Comparison of ENCODE assay signal across 1 cellular context in the genomic region with DNA sequence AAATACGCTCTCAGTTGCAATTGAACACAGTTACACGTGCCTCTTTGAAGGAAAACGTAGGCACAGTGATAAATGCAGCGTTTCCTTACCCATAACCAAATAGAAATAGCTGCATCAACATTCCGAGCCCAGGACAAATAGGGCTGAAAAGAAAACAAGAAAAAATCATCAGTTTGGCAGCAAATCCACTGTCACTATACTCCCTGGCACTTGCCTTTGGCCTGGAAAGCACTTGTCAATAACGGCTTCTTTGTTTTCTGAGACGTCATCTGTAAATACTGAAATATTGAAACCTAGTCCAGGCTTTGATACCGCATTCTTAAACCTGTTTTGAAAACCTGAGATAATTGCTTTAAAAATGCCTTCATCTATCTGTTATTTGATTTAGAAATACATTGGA.
TF ChIP-seq lines count a peak whose summit lies in the region.

No MANE protein-coding gene starts in this region.

TF ChIP-seq in liver, 16 proteins besides CTCF, POLR2A, EP300 and RAD21:
- TF ChIP-seq, protein P1, sequence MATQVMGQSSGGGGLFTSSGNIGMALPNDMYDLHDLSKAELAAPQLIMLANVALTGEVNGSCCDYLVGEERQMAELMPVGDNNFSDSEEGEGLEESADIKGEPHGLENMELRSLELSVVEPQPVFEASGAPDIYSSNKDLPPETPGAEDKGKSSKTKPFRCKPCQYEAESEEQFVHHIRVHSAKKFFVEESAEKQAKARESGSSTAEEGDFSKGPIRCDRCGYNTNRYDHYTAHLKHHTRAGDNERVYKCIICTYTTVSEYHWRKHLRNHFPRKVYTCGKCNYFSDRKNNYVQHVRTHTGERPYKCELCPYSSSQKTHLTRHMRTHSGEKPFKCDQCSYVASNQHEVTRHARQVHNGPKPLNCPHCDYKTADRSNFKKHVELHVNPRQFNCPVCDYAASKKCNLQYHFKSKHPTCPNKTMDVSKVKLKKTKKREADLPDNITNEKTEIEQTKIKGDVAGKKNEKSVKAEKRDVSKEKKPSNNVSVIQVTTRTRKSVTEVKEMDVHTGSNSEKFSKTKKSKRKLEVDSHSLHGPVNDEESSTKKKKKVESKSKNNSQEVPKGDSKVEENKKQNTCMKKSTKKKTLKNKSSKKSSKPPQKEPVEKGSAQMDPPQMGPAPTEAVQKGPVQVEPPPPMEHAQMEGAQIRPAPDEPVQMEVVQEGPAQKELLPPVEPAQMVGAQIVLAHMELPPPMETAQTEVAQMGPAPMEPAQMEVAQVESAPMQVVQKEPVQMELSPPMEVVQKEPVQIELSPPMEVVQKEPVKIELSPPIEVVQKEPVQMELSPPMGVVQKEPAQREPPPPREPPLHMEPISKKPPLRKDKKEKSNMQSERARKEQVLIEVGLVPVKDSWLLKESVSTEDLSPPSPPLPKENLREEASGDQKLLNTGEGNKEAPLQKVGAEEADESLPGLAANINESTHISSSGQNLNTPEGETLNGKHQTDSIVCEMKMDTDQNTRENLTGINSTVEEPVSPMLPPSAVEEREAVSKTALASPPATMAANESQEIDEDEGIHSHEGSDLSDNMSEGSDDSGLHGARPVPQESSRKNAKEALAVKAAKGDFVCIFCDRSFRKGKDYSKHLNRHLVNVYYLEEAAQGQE (IDR thresholded peaks at IDR 0.05): peak; percentile 62
- TF ChIP-seq FOXA1 (IDR thresholded peaks at IDR 0.05) (peak; percentile 94), HNF4A (conservative IDR thresholded peaks at IDR 0.05) (peak; percentile 57 to 63), GABPA (IDR thresholded peaks at IDR 0.05 in 1 of 2, conservative IDR thresholded peaks at IDR 0.05 in 1 of 2) (no peak), SP1 (IDR thresholded peaks at IDR 0.05) (peak; percentile 73), JUND (IDR thresholded peaks at IDR 0.05) (peak; percentile 29 to 69), YY1 (IDR thresholded peaks at IDR 0.05) (peak; percentile 51), RXRA (IDR thresholded peaks at IDR 0.05) (peak; percentile 59 to 78), NR2F2 (IDR thresholded peaks at IDR 0.05) (no peak), FOXA2 (IDR thresholded peaks at IDR 0.05) (peak; percentile 94), EGR1 (IDR thresholded peaks at IDR 0.05; ENCODE audit: low read depth in 2 of 2) (peak in 1 of 2 donors; percentile 29)
- TF ChIP-seq, protein P2, sequence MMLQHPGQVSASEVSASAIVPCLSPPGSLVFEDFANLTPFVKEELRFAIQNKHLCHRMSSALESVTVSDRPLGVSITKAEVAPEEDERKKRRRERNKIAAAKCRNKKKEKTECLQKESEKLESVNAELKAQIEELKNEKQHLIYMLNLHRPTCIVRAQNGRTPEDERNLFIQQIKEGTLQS (IDR thresholded peaks at IDR 0.05): no peak
- TF ChIP-seq, protein P3, sequence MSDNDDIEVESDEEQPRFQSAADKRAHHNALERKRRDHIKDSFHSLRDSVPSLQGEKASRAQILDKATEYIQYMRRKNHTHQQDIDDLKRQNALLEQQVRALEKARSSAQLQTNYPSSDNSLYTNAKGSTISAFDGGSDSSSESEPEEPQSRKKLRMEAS (IDR thresholded peaks at IDR 0.05): peak; percentile 50
- TF ChIP-seq, protein P4, sequence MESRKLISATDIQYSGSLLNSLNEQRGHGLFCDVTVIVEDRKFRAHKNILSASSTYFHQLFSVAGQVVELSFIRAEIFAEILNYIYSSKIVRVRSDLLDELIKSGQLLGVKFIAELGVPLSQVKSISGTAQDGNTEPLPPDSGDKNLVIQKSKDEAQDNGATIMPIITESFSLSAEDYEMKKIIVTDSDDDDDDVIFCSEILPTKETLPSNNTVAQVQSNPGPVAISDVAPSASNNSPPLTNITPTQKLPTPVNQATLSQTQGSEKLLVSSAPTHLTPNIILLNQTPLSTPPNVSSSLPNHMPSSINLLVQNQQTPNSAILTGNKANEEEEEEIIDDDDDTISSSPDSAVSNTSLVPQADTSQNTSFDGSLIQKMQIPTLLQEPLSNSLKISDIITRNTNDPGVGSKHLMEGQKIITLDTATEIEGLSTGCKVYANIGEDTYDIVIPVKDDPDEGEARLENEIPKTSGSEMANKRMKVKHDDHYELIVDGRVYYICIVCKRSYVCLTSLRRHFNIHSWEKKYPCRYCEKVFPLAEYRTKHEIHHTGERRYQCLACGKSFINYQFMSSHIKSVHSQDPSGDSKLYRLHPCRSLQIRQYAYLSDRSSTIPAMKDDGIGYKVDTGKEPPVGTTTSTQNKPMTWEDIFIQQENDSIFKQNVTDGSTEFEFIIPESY (IDR thresholded peaks at IDR 0.05): peak; percentile 22
